1 cellular context compared by ENCODE assay signal in genomic region chr12:52013626-52014310, GRCh38.
TF ChIP-seq lines count a peak whose summit lies in the region.

No MANE protein-coding gene starts in this region.

TF ChIP-seq in GM23338, 12 proteins besides CTCF, POLR2A, EP300 and RAD21 (continued from another document):
- TF ChIP-seq ZNF462 (CRISPR knock-in tag; IDR thresholded peaks at IDR 0.05) (no peak), REST (IDR thresholded peaks at IDR 0.05; ENCODE audit: unreplicated experiment) (no peak), ETS1 (IDR thresholded peaks at IDR 0.05) (no peak), JUNB (IDR thresholded peaks at IDR 0.05; ENCODE audit: unreplicated experiment) (no peak)
